Comparison of ENCODE assay signal across 10 cellular contexts in the genomic region with DNA sequence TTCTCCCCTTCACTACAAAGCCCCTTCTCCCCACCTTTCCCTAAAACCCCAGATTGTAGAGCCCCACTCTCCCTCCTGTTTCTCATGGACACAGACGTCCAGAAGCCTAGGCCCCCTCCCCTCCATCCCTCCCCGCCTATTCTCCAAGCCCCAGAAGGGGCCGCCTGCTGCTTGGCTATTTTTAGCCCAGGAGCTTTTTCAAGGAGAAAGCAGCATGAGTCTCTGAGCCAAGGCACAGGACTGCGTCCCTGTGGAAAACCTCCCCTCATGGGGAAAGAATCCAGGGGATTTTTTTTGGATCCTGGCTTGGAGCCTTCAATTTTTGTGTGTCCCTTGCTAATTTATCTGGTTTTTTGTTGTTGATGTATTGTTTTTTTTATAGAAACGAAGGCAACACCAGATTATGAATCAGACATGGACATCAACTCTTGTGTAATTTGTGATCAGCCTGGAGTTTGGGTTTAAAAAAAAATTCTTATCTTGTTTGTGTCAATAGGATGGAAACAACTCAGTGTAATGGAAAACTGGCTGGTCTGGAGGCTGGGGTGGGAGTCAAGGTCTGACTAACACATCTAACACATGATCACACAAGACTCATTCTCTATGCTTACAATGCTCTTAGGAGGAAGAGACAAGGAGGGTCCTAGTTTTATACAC. TPM values are rescaled to one million over a fixed set of nuclear protein-coding genes. Genes with fewer than 3 reads are reported as not detected.
DNase-seq lines count a peak whose midpoint lies in the region; ATAC-seq, FAIRE-seq and TF ChIP-seq lines count a peak whose summit lies in the region.
"Had no signal": no experiment of that assay in that cellular context is flagged by ENCODE, and none has a peak within 500 bp of the region (broad histone marks: within the 10 kb centered on the region; RNA-seq: fewer than 3 reads in every experiment).

No MANE protein-coding gene starts in this region.

- no peak overlapping the region for H2BK120ac ChIP-seq in mesendoderm (ENCODE audit: low read depth, low read length)

- H2BK15ac ChIP-seq in mesendoderm (replicated peaks; ENCODE audit: low read depth): no peak overlapping the region

- no peaks in the 10 kb centered on the region for H3K27me3 ChIP-seq in Peyer's patch
- no peaks in the 10 kb centered on the region for H3K27me3 ChIP-seq in mesendoderm (ENCODE audit: insufficient read depth, low read length, poor library complexity)
- no peaks in the 10 kb centered on the region for H3K27me3 ChIP-seq in tibial artery

- DNase-seq in Peyer's patch (no peak), mesendoderm (peak; percentile 61), tibial artery (peak; percentile 82 to 87), CD1c-positive myeloid dendritic cell (ENCODE audit: extremely low spot score) (no peak), MV-4-11 (lab: John Stamatoyannopoulos, UW) (no peak)
- DNase-seq in activated naive CD4-positive, alpha-beta T cell treated with anti-CD3 and anti-CD28 coated beads, Interleukin-2, amount 50 U/mL, for 72 hours (ENCODE audit: low spot score in 2 of 2): no peak
- DNase-seq: naive B cell, NCI-H1092 treated with DMSO at 0.1 percent for 48 hours had no signal

- H4K8ac ChIP-seq in mesendoderm (ENCODE audit: low read depth, low read length): no peak overlapping the region

- peaks cover 0 to 6% of the 10 kb centered on the region in 2 donors for H3K36me3 Mint-ChIP-seq in activated naive CD4-positive, alpha-beta T cell treated with anti-CD3 and anti-CD28 coated beads, Interleukin-2, amount 50 U/mL, for 72 hours

- FAIRE-seq in endometrium (lab: Jason Lieb, UNC): peak; percentile 82

- no peaks in the 10 kb centered on the region for H3K79me1 ChIP-seq in mesendoderm (ENCODE audit: low read length)

- H2BK5ac ChIP-seq in mesendoderm (ENCODE audit: low read length): no peak overlapping the region

- no peaks in the 10 kb centered on the region for H3K9me3 ChIP-seq in Peyer's patch
- no peaks in the 10 kb centered on the region for H3K9me3 ChIP-seq in tibial artery

- no peak overlapping the region for H3K18ac ChIP-seq in mesendoderm (ENCODE audit: low read length)

- TF ChIP-seq POLR2A in Peyer's patch (IDR thresholded peaks at IDR 0.05): no peak

- no peak for TF ChIP-seq CTCF in Peyer's patch (IDR thresholded peaks at IDR 0.05)
- TF ChIP-seq CTCF in tibial artery (IDR thresholded peaks at IDR 0.05): no peak

- no peak overlapping the region for H3K27ac Mint-ChIP-seq in activated naive CD4-positive, alpha-beta T cell treated with anti-CD3 and anti-CD28 coated beads, Interleukin-2, amount 50 U/mL, for 72 hours
- H3K27ac Mint-ChIP-seq: naive B cell had no signal

- H3K36me3 ChIP-seq in Peyer's patch (no peaks in the 10 kb centered on the region), mesendoderm (ENCODE audit: control insufficient read depth, insufficient read depth, low read length) (no peaks in the 10 kb centered on the region), tibial artery (no peaks in the 10 kb centered on the region)

- H4K5ac ChIP-seq in mesendoderm (ENCODE audit: low read length): no peak overlapping the region

- H3K23ac ChIP-seq in mesendoderm (ENCODE audit: low read length): no peak overlapping the region

- WGBS in mesendoderm (ENCODE audit: extremely low coverage, insufficient coverage, low lambda C conversion rate): no CpG with 5 or more reads among the region's 5 CpGs

- H3K4ac ChIP-seq in mesendoderm (ENCODE audit: low read depth, low read length): no peak overlapping the region

- H3K4me2 ChIP-seq in mesendoderm (ENCODE audit: low read length): no peak overlapping the region

- no peaks in the 10 kb centered on the region for H3K79me2 ChIP-seq in mesendoderm (ENCODE audit: control insufficient read depth, insufficient read depth, low read length)

- intact Hi-C loops in tibial artery (cut with DNase I; ENCODE audit: low total_unique reads): no loop called here

- H3K4me1 ChIP-seq in Peyer's patch: no peaks in the 10 kb centered on the region
- peaks cover 4% of the 10 kb centered on the region for H3K4me1 ChIP-seq in mesendoderm (ENCODE audit: control insufficient read depth, low read depth, low read length)
- H3K4me1 ChIP-seq in tibial artery: peaks cover 0 to 71% (median 46%) of the 10 kb centered on the region in 4 donors

- peaks cover 6 to 15% of the 10 kb centered on the region in 2 donors for H3K9me3 Mint-ChIP-seq in activated naive CD4-positive, alpha-beta T cell treated with anti-CD3 and anti-CD28 coated beads, Interleukin-2, amount 50 U/mL, for 72 hours

- no peak overlapping the region for H3K9ac ChIP-seq in mesendoderm (ENCODE audit: low read length)

- H3K27ac ChIP-seq in Peyer's patch (peak overlapping the region; percentile 42 to 77 (median 60)), mesendoderm (ENCODE audit: low read depth, low read length) (no peak overlapping the region), tibial artery (peak overlapping the region; percentile 88 to 91)

- no peak for ATAC-seq in activated naive CD4-positive, alpha-beta T cell treated with anti-CD3 and anti-CD28 coated beads, Interleukin-2, amount 50 U/mL, for 72 hours
- ATAC-seq in GM18909 (IDR thresholded peaks at IDR 0.05; ENCODE audit: poor library complexity, unreplicated experiment): no peak

- no peak overlapping the region for H2AK5ac ChIP-seq in mesendoderm (ENCODE audit: low read length)

- no peak overlapping the region for H3K4me3 ChIP-seq in Peyer's patch
- H3K4me3 ChIP-seq in mesendoderm (ENCODE audit: low read length): no peak overlapping the region
- H3K4me3 ChIP-seq in tibial artery: no peak overlapping the region

- peak overlapping the region; percentile 61 for H3K56ac ChIP-seq in mesendoderm (ENCODE audit: low read length)

RNA-seq across cellular contexts. Expression of gene ACCSL, which starts 17.4 kb away (rescaled TPM):
- total RNA-seq in Peyer's patch: not detected
- polyA plus RNA-seq in mesendoderm (2013, experiment 1 of 2): not detected
- not detected for polyA plus RNA-seq in mesendoderm (2013, experiment 2 of 2)
- under 1 TPM in 1 of 2 donors, not detected in 1; 0.11 TPM for total RNA-seq in activated naive CD4-positive, alpha-beta T cell treated with anti-CD3 and anti-CD28 coated beads, Interleukin-2, amount 50 U/mL, for 72 hours

RNA-seq across cellular contexts. Expression of gene ACCS, which starts 35.7 kb away (rescaled TPM):
- 10 to 100 TPM; 31.5 to 70.7 (median 46.3) TPM for total RNA-seq in Peyer's patch
- 1.8 TPM for polyA plus RNA-seq in mesendoderm (2013, experiment 1 of 2)
- polyA plus RNA-seq in mesendoderm (2013, experiment 2 of 2): 2.0 TPM
- 1 to 10 TPM; 5.4 to 8.5 TPM for total RNA-seq in activated naive CD4-positive, alpha-beta T cell treated with anti-CD3 and anti-CD28 coated beads, Interleukin-2, amount 50 U/mL, for 72 hours

Comparison
In these comparisons a context has a peak if more than half of its experiments do, and no peak if none do; other contexts are left out.
1. DNase-seq: peak in mesendoderm (single experiment) and tibial artery (2 of 2); none in Peyer's patch (0 of 3), CD1c-positive myeloid dendritic cell (single experiment), activated naive CD4-positive, alpha-beta T cell treated with anti-CD3 and anti-CD28 coated beads, Interleukin-2, amount 50 U/mL, for 72 hours (0 of 2) and MV-4-11 (single experiment).